In genomic region chr17:20774472-20775135, GRCh38 we compare ENCODE assay signal across 22 cellular contexts.
"Had no signal": no experiment of that assay in that cellular context is flagged by ENCODE, and none has a peak within 500 bp of the region (broad histone marks: within the 10 kb centered on the region; RNA-seq: fewer than 3 reads in every experiment).

No MANE protein-coding gene starts in this region.

- H3K9ac ChIP-seq: parathyroid adenoma had no signal

- H3K9me3 ChIP-seq: colonic mucosa, gastrocnemius medialis, heart left ventricle, mucosa of descending colon, stomach, thoracic aorta, upper lobe of left lung had no signal

- H2AFZ ChIP-seq: parathyroid adenoma had no signal

- H3K27me3 ChIP-seq: brain microvascular endothelial cell, colonic mucosa, gastrocnemius medialis, upper lobe of left lung had no signal

- H3K4me1 ChIP-seq: colonic mucosa, gastrocnemius medialis, heart left ventricle, parathyroid adenoma, stomach, upper lobe of left lung had no signal

- H3K36me3 ChIP-seq: brain microvascular endothelial cell, colonic mucosa, gastrocnemius medialis, heart left ventricle, stomach, thoracic aorta, upper lobe of left lung had no signal

- H3K27ac ChIP-seq: brain microvascular endothelial cell, colonic mucosa, gastrocnemius medialis, heart left ventricle, parathyroid adenoma, stomach, thoracic aorta, upper lobe of left lung had no signal

- ATAC-seq: activated T-helper 17 cell treated with anti-CD3 and anti-CD28 coated beads, Interleukin-2, amount 50 U/mL, for 72 hours; gastrocnemius medialis; heart left ventricle; mucosa of descending colon; naive thymus-derived CD4-positive, alpha-beta T cell; sciatic nerve; stimulated activated effector memory CD8-positive, alpha-beta T cell treated with anti-CD3 and anti-CD28 coated beads, Interleukin-12 subunit alpha, Interleukin-12 subunit beta, amount 100 ng/mL, for 72 hours; T-cell had no signal

- H3K79me2 ChIP-seq: parathyroid adenoma had no signal

- DNase-seq: activated B cell treated with CpG ODN at 0.5 μM for 24 hours; activated CD4-positive, alpha-beta memory T cell treated with anti-CD3 and anti-CD28 coated beads for 36 hours; activated CD4-positive, alpha-beta T cell treated with anti-CD3 and anti-CD28 coated beads for 4 hours; activated naive CD4-positive, alpha-beta T cell treated with anti-CD3 and anti-CD28 coated beads for 36 hours; aorta; brain microvascular endothelial cell; central memory CD4-positive, alpha-beta T cell; colonic mucosa; gastrocnemius medialis; heart left ventricle; kidney glomerular epithelial cell; mucosa of descending colon; naive thymus-derived CD4-positive, alpha-beta T cell; stimulated activated CD4-positive, alpha-beta T cell treated with anti-CD3 and anti-CD28 coated beads, Interleukin-4, amount 100 ng/mL, for 24 hours; stomach; T-cell had no signal

- H3K4me3 ChIP-seq: colonic mucosa, gastrocnemius medialis, heart left ventricle, mucosa of descending colon, stomach, thoracic aorta, upper lobe of left lung had no signal
